8 cellular contexts compared by ENCODE assay signal in the genomic region with DNA sequence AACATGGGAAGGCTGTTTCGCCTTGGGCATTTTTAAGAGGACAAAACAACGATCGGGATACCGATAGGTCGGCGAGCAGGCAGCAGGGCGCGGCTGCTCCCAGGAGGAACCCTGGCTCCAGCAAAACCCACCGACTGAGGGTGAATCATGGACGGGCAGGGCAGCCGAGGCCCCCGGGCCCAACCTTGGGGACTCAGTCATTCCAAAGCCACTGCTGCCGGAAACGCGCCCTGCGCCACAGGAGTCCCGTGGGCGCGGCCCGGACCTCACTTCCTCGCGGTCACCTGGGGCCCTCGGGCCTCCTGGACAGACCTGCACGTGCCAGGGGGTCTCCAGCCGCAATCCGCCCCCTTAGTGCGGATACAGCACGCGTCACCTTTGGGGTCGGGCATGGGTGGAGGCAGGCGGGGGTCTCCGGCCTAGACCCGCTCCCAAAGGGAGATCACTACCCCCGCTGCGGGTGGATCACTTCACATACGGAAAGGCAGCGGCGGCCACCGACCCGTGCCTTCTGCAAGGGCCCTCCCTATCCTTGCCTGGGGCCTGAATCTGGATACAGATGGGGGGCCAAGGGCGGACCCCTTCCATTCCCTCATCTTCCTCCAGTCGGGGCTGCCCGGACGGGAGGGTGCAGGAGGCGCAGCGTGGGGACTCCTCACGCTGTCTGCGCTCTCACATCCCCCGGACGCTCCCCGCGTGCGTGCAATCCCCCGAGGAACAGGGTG. TPM values are rescaled to one million over a fixed set of nuclear protein-coding genes. Genes with fewer than 3 reads are reported as not detected.
DNase-seq lines count a peak whose midpoint lies in the region; ATAC-seq, FAIRE-seq and TF ChIP-seq lines count a peak whose summit lies in the region.

No MANE protein-coding gene starts in this region.

- ATAC-seq in HepG2: peak; percentile 55

- DNase-seq in GM10248 (ENCODE audit: extremely low spot score) (peak; percentile 33), H7 (peak; percentile 64), M059J (ENCODE audit: low read depth) (peak; percentile 86), colonic mucosa (peak; percentile 80), HepG2 (ENCODE audit: low spot score) (peak; percentile 29), GOT3 (lab: John Stamatoyannopoulos, UW) (no peak)
- peak; percentile 31 to 46 for DNase-seq in activated CD4-positive, alpha-beta T cell treated with anti-CD3 and anti-CD28 coated beads for 4 hours
- DNase-seq in stimulated activated CD4-positive, alpha-beta T cell treated with anti-CD3 and anti-CD28 coated beads, Interleukin-2, amount 100 ng/mL, for 48 hours: peak; percentile 51 to 52

- TF ChIP-seq CTCF in GM10248 (IDR thresholded peaks at IDR 0.05; ENCODE audit: control extremely low read depth, extremely low read depth, low read depth, missing control alignments): no peak
- no peak for TF ChIP-seq CTCF in colonic mucosa (IDR thresholded peaks at IDR 0.05)
- no peak for TF ChIP-seq CTCF in HepG2 (CRISPR knock-in tag; IDR thresholded peaks at IDR 0.05)

- BruUV-seq in HepG2 (replicated peaks; lab: Mats Ljungman, UMichigan): no TSS peak

- CTCF ChIA-PET in GM10248 (lab: Yijun Ruan, JAX) (no interaction called here), HepG2 (lab: Yijun Ruan, JAX; ENCODE audit: low intra/inter-chr PET ratio, low total read pairs) (no interaction called here)

- TF ChIP-seq RAD21 in HepG2 (CRISPR knock-in tag; IDR thresholded peaks at IDR 0.05): no peak; the same call in 1 of the 2 replicates

- H3K36me3 ChIP-seq in H7 (replicated peaks; ENCODE audit: control insufficient read depth, insufficient read depth, low read length) (no peaks in the 10 kb centered on the region), colonic mucosa (no peaks in the 10 kb centered on the region), HepG2 (replicated peaks in 1 of 2; ENCODE audit: control insufficient read depth in 1 of 2, insufficient read depth in 2 of 2, low read length in 2 of 2) (0 out of 5 replicates have a peak, but pooled peaks cover 0 to under 1% of the 10 kb centered on the region in 2 experiments)

- peak in 1 of 2 experiments; percentile 26; a peak in 2 of 4 replicates for TF ChIP-seq POLR2A in HepG2 (IDR thresholded peaks at IDR 0.05; ENCODE audit: insufficient read depth in 1 of 2, low read depth in 2 of 2, low read length in 2 of 2)

- H3K4me2 ChIP-seq in HepG2 (ENCODE audit: low read depth, low read length): peak overlapping the region; percentile 96

- H3K9ac ChIP-seq in colonic mucosa (ENCODE audit: low read depth in 2 of 2, low read length in 2 of 2) (peak overlapping the region; percentile 87 to 99), HepG2 (ENCODE audit: insufficient read depth, low read depth, low read length) (peak overlapping the region; percentile 91)

- in situ Hi-C loops in HepG2 (cut with HindIII; ENCODE audit: extremely low pct_ligation_motif_present, low pct_unique_long_range_greater_than_20kb): loop anchor here (5.0 kb wide), 1 partner anchor 73 kb away; no protein-coding TSS in a partner anchor

- 3% methylated on average over 25 of the region's 54 CpGs for WGBS in HepG2 (ENCODE audit: low lambda C conversion rate)

- H3K27me3 ChIP-seq in H7 (ENCODE audit: control insufficient read depth, insufficient read depth, low read length) (no peaks in the 10 kb centered on the region), colonic mucosa (no peaks in the 10 kb centered on the region), HepG2 (ENCODE audit: control insufficient read depth in 1 of 2, insufficient read depth in 2 of 2, low read length in 2 of 2) (no peaks in the 10 kb centered on the region; a peak in 1 of 5 replicates)

- TF ChIP-seq EP300 in HepG2 (IDR thresholded peaks at IDR 0.05; ENCODE audit: low read depth in 2 of 2, low read length in 2 of 2) (no peak), HepG2 (CRISPR knock-in tag; IDR thresholded peaks at IDR 0.05; ENCODE audit: borderline replicate concordance) (no peak)

- peaks cover 41% of the 10 kb centered on the region for H4K20me1 ChIP-seq in HepG2 (ENCODE audit: insufficient read depth, low read length)

- no peak for FAIRE-seq in HepG2 (lab: Jason Lieb, UNC)

- H3K4me1 ChIP-seq in colonic mucosa (peaks cover 8% of the 10 kb centered on the region), HepG2 (ENCODE audit: insufficient read depth, low read length) (peaks cover 56% of the 10 kb centered on the region)

- H3K79me2 ChIP-seq in HepG2 (ENCODE audit: insufficient read depth, low read length): peaks cover 66% of the 10 kb centered on the region

- H3K9me3 ChIP-seq in colonic mucosa (no peaks in the 10 kb centered on the region), HepG2 (ENCODE audit: low read length) (no peaks in the 10 kb centered on the region)

- H3K27ac ChIP-seq in colonic mucosa (peak overlapping the region; percentile 96), HepG2 (ENCODE audit: extremely low read length, insufficient read depth, low read length) (peak overlapping the region; percentile 90)

- intact Hi-C loops in colonic mucosa (cut with DNase I) (no loop called here), HepG2 (cut with micrococcal nuclease; ENCODE audit: unreplicated experiment) (loop anchor here (2.0 kb wide), 1 partner anchor 35 kb away; no protein-coding TSS in a partner anchor)

- H2AFZ ChIP-seq in HepG2 (ENCODE audit: low read length): no peak overlapping the region

- POLR2A ChIA-PET in GM10248 (lab: Yijun Ruan, JAX) (no interaction called here), HepG2 (lab: Yijun Ruan, JAX) (interaction anchor here (1.0 to 2.2 kb wide), 9 partner anchors 9 to 130 kb away, joined by 3 to 30 read pairs (median 8); no protein-coding TSS in a partner anchor)

- H3K4me3 ChIP-seq in H7 (ENCODE audit: insufficient read depth, low read depth, low read length): peak overlapping the region; percentile 96
- peak overlapping the region; percentile 92 for H3K4me3 ChIP-seq in colonic mucosa
- peak overlapping the region; percentile 69 to 95 (median 90) for H3K4me3 ChIP-seq in HepG2 (replicated peaks in 1 of 3; ENCODE audit: insufficient read depth in 1 of 3, low read depth in 2 of 3, low read length in 3 of 3)

TF ChIP-seq in HepG2, 621 proteins besides CTCF, POLR2A, EP300 and RAD21 (continues in another document):
- TF ChIP-seq ZNF383 (CRISPR knock-in tag; IDR thresholded peaks at IDR 0.05; ENCODE audit: borderline replicate concordance) (no peak), PITX1 (CRISPR knock-in tag; IDR thresholded peaks at IDR 0.05) (0 out of 2 replicates have a peak, but pooled peaks have one; percentile 27)

RNA-seq across cellular contexts. Expression of a gene that starts 0.7 kb away (rescaled TPM):
- 354 and 375 TPM in 2 replicates for total RNA-seq in H7 (2014; rRNA removed; shearing (Covaris generic))
- 534 and 687 TPM in 2 replicates for total RNA-seq in M059J (2014; rRNA removed; shearing (Covaris generic))
- total RNA-seq in colonic mucosa (100 to 1,000 TPM; 498 to 600 TPM), HepG2 (2016; rRNA removed; fragmentation: Illumina TruSeq; extraction: Trizol) (470 and 599 TPM in 2 replicates)
- 226 and 278 TPM in 2 replicates for total RNA-seq in HepG2 (2016; cell fraction: cytosol; rRNA removed; fragmentation: Illumina TruSeq; extraction: Trizol; ENCODE audit: low read depth)
- 454 and 625 TPM in 2 replicates for total RNA-seq in HepG2 (2016; cell fraction: insoluble cytoplasmic fraction; rRNA removed; fragmentation: Illumina TruSeq; extraction: Trizol)
- total RNA-seq in HepG2 (2016; cell fraction: membrane; rRNA removed; fragmentation: Illumina TruSeq; extraction: Trizol): 196 and 214 TPM in 2 replicates
- 164 and 180 TPM in 2 replicates for total RNA-seq in HepG2 (2016; cell fraction: nucleus; rRNA removed; fragmentation: Illumina TruSeq; extraction: Trizol)
- polyA plus RNA-seq in HepG2 (2011; rRNA removed): 275 and 364 TPM in 2 replicates
- polyA plus RNA-seq in HepG2 (2011; cell fraction: cytosol; rRNA removed): 251 and 342 TPM in 2 replicates
- 57.6 and 73.3 TPM in 2 replicates for polyA plus RNA-seq in HepG2 (2011; cell fraction: nucleus; rRNA removed)
- polyA plus RNA-seq in HepG2 (2012): 339 and 368 TPM in 2 replicates
- 309 and 380 TPM in 2 replicates for polyA plus RNA-seq in HepG2 (2016; cell fraction: cytosol; fragmentation: Illumina TruSeq; extraction: Trizol; ENCODE audit: low read depth)
- 631 and 700 TPM in 2 replicates for polyA plus RNA-seq in HepG2 (2016; cell fraction: insoluble cytoplasmic fraction; fragmentation: Illumina TruSeq; extraction: Trizol; ENCODE audit: low read depth)
- polyA plus RNA-seq in HepG2 (2016; cell fraction: membrane; fragmentation: Illumina TruSeq; extraction: Trizol; ENCODE audit: low read depth): 208 and 237 TPM in 2 replicates
- polyA plus RNA-seq in HepG2 (2016; cell fraction: nucleus; fragmentation: Illumina TruSeq; extraction: Trizol; ENCODE audit: insufficient read depth, low read depth): 310 and 322 TPM in 2 replicates
- polyA minus RNA-seq in HepG2 (2011; rRNA and poly(A)+ RNA removed; ENCODE audit: low replicate concordance): 56.5 and 182 TPM in 2 replicates
- 56.3 and 57.5 TPM in 2 replicates for polyA minus RNA-seq in HepG2 (2011; cell fraction: cytosol; rRNA and poly(A)+ RNA removed)
- polyA minus RNA-seq in HepG2 (2011; cell fraction: nucleus; rRNA and poly(A)+ RNA removed): 25.4 and 39.5 TPM in 2 replicates

RNA-seq across cellular contexts. Expression of a gene that starts 47.6 kb away (rescaled TPM):
- 0.11 TPM in 1 of 2 replicates, not detected in the other for total RNA-seq in H7 (2014; rRNA removed; shearing (Covaris generic))
- not detected in 2 replicates for total RNA-seq in M059J (2014; rRNA removed; shearing (Covaris generic))
- total RNA-seq in colonic mucosa: 10 to 100 TPM; 72.6 to 80.1 TPM
- 0.24 and 0.67 TPM in 2 replicates for total RNA-seq in HepG2 (2016; rRNA removed; fragmentation: Illumina TruSeq; extraction: Trizol)
- total RNA-seq in HepG2 (2016; cell fraction: cytosol; rRNA removed; fragmentation: Illumina TruSeq; extraction: Trizol; ENCODE audit: low read depth): 0.09 and 0.20 TPM in 2 replicates
- 0.24 and 0.42 TPM in 2 replicates for total RNA-seq in HepG2 (2016; cell fraction: insoluble cytoplasmic fraction; rRNA removed; fragmentation: Illumina TruSeq; extraction: Trizol)
- total RNA-seq in HepG2 (2016; cell fraction: membrane; rRNA removed; fragmentation: Illumina TruSeq; extraction: Trizol): 0.48 and 0.56 TPM in 2 replicates
- 0.13 TPM in 1 of 2 replicates, not detected in the other for total RNA-seq in HepG2 (2016; cell fraction: nucleus; rRNA removed; fragmentation: Illumina TruSeq; extraction: Trizol)
- 0.18 and 0.48 TPM in 2 replicates for polyA plus RNA-seq in HepG2 (2011; rRNA removed)
- 0.15 and 0.16 TPM in 2 replicates for polyA plus RNA-seq in HepG2 (2011; cell fraction: cytosol; rRNA removed)
- polyA plus RNA-seq in HepG2 (2011; cell fraction: nucleus; rRNA removed): 0.09 and 0.18 TPM in 2 replicates
- polyA plus RNA-seq in HepG2 (2012): 0.24 and 0.53 TPM in 2 replicates
- 0.19 and 0.31 TPM in 2 replicates for polyA plus RNA-seq in HepG2 (2016; cell fraction: cytosol; fragmentation: Illumina TruSeq; extraction: Trizol; ENCODE audit: low read depth)
- polyA plus RNA-seq in HepG2 (2016; cell fraction: insoluble cytoplasmic fraction; fragmentation: Illumina TruSeq; extraction: Trizol; ENCODE audit: low read depth): 1.7 and 2.2 TPM in 2 replicates
- 0.93 and 1.0 TPM in 2 replicates for polyA plus RNA-seq in HepG2 (2016; cell fraction: membrane; fragmentation: Illumina TruSeq; extraction: Trizol; ENCODE audit: low read depth)
- 0.94 and 1.7 TPM in 2 replicates for polyA plus RNA-seq in HepG2 (2016; cell fraction: nucleus; fragmentation: Illumina TruSeq; extraction: Trizol; ENCODE audit: insufficient read depth, low read depth)
- 0.60 TPM in 1 of 2 replicates, not detected in the other for polyA minus RNA-seq in HepG2 (2011; rRNA and poly(A)+ RNA removed; ENCODE audit: low replicate concordance)
- 0.40 and 0.79 TPM in 2 replicates for polyA minus RNA-seq in HepG2 (2011; cell fraction: cytosol; rRNA and poly(A)+ RNA removed)
- 0.13 TPM in 1 of 2 replicates, not detected in the other for polyA minus RNA-seq in HepG2 (2011; cell fraction: nucleus; rRNA and poly(A)+ RNA removed)

Comparison
In these comparisons a context has a peak if more than half of its experiments do, and no peak if none do; other contexts are left out.
1. RNA of a gene that starts 47.6 kb away (total RNA-seq): 72.6 to 80.1 TPM in colonic mucosa; 0.09 to 0.67 TPM in HepG2, 0.11 TPM in H7 and not detected in M059J; every median in the first group is over 10 times any median in the second.
2. Peak in every context shown above with its lines, with median percentiles within 50 percentile points of each other: H3K4me3 ChIP-seq.